Comparison of ENCODE assay signal across 8 cellular contexts in genomic region chr20:49216991-49217578, GRCh38. TPM values are rescaled to one million over a fixed set of nuclear protein-coding genes. Genes with fewer than 3 reads are reported as not detected.
DNase-seq lines count a peak whose midpoint lies in the region; ATAC-seq and TF ChIP-seq lines count a peak whose summit lies in the region.

No MANE protein-coding gene starts in this region.

- DNase-seq in CD4-positive, alpha-beta T cell, result peak; percentile 84 to 97 (median 90)
- DNase-seq in HK-2 (ENCODE audit: unreplicated experiment) (peak; percentile 98), NCI-H748 (lab: John Stamatoyannopoulos, UW; ENCODE audit: unreplicated experiment) (peak; percentile 84), colonic mucosa (peak; percentile 99), left lung (peak; percentile 93 to 95)
- peak; percentile 98 for DNase-seq in activated CD4-positive, alpha-beta T cell treated with anti-CD3 and anti-CD28 coated beads for 48 hours
- DNase-seq in stimulated activated CD4-positive, alpha-beta T cell treated with anti-CD3 and anti-CD28 coated beads, Interleukin-4, amount 100 ng/mL, for 1 hour, result peak; percentile 98

- peaks cover 24% of the 10 kb centered on the region for H3K4me1 Mint-ChIP-seq in CD4-positive, alpha-beta T cell (ENCODE audit: low read depth)

- CTCF ChIA-PET in CD4-positive, alpha-beta T cell (lab: Charles Lee), result interaction anchor here (0.6 to 4.4 kb wide), 25 partner anchors 16 to 1741 kb away, joined by 3 to 52 read pairs (median 4); partner anchors contain the start of genes CSE1L, DPM1 and MOCS3

- no peaks in the 10 kb centered on the region for H3K27me3 ChIP-seq in CD4-positive, alpha-beta T cell (ENCODE audit: control insufficient read depth, insufficient read depth, low read length)
- H3K27me3 ChIP-seq in colonic mucosa (no peaks in the 10 kb centered on the region), left lung (no peaks in the 10 kb centered on the region)

- peaks cover 24% of the 10 kb centered on the region for H3K36me3 Mint-ChIP-seq in CD4-positive, alpha-beta T cell (ENCODE audit: low read depth)

- no peaks in the 10 kb centered on the region for H3K9me3 Mint-ChIP-seq in CD4-positive, alpha-beta T cell

- ATAC-seq in CD4-positive, alpha-beta T cell (ENCODE audit: poor library complexity), result peak; percentile 38
- ATAC-seq in left lung (peak; percentile 84), GM21529 (IDR thresholded peaks at IDR 0.05; ENCODE audit: unreplicated experiment) (no peak)

- H3K27ac ChIP-seq in CD4-positive, alpha-beta T cell (ENCODE audit: low read depth, low read length), result no peak overlapping the region
- no peak overlapping the region for H3K27ac ChIP-seq in colonic mucosa
- H3K27ac ChIP-seq in left lung, result no peak overlapping the region

- H3K4me1 ChIP-seq in colonic mucosa (peaks cover 5% of the 10 kb centered on the region), left lung (peaks cover 8 to 29% of the 10 kb centered on the region in 2 donors)

- no peak overlapping the region for H3K9ac ChIP-seq in colonic mucosa (ENCODE audit: low read depth in 2 of 2, low read length in 2 of 2)

- H3K36me3 ChIP-seq in colonic mucosa (no peaks in the 10 kb centered on the region), left lung (peaks cover 0 to 9% of the 10 kb centered on the region in 2 donors)

- intact Hi-C loops in CD4-positive, alpha-beta T cell (cut with DNase I, micrococcal nuclease), result loop anchor here (1.0 to 5.0 kb wide), 4 partner anchors 84 to 1515 kb away; partner anchors contain the start of genes CSE1L (in 2 of the 2) and PARD6B (in 1 of the 2)
- intact Hi-C loops in colonic mucosa (cut with DNase I) (loop anchor here (2.0 kb wide), 1 partner anchor 84 kb away; no protein-coding TSS in a partner anchor), left lung (cut with DNase I) (loop anchor here in 1 of 2 donors (5.0 kb wide), 1 partner anchor 85 kb away; no protein-coding TSS in a partner anchor)

- POLR2A ChIA-PET in CD4-positive, alpha-beta T cell (lab: Charles Lee), result interaction anchor here (1.6 to 2.4 kb wide), 3 partner anchors 29 to 84 kb away, joined by 4 to 13 read pairs (median 7); partner anchors contain the start of gene STAU1

- H3K4me3 ChIP-seq in colonic mucosa (no peak overlapping the region), left lung (no peak overlapping the region)

- peak overlapping the region; percentile 80 for H3K27ac Mint-ChIP-seq in CD4-positive, alpha-beta T cell

- H3K9me3 ChIP-seq in CD4-positive, alpha-beta T cell (ENCODE audit: control insufficient read depth, low read length), result no peaks in the 10 kb centered on the region
- H3K9me3 ChIP-seq in colonic mucosa, result no peaks in the 10 kb centered on the region
- H3K9me3 ChIP-seq in left lung, result no peaks in the 10 kb centered on the region

- TF ChIP-seq CTCF in CD4-positive, alpha-beta T cell (IDR thresholded peaks at IDR 0.05), result peak; percentile 81
- TF ChIP-seq CTCF in colonic mucosa (IDR thresholded peaks at IDR 0.05) (peak; percentile 87), left lung (IDR thresholded peaks at IDR 0.05) (peak; percentile 81 to 93)

- peak overlapping the region; percentile 71 for H3K4me3 Mint-ChIP-seq in CD4-positive, alpha-beta T cell

- H3K27me3 Mint-ChIP-seq in CD4-positive, alpha-beta T cell, result no peaks in the 10 kb centered on the region

RNA-seq across cellular contexts. Expression of gene DDX27, which starts 2.1 kb away (rescaled TPM):
- 100 to 1,000 TPM; 116 to 126 TPM for total RNA-seq in CD4-positive, alpha-beta T cell
- total RNA-seq in colonic mucosa (10 to 100 TPM; 26.3 to 44.5 TPM), left lung (10 to 100 TPM; 21.8 to 22.2 TPM)

RNA-seq across cellular contexts. Expression of gene STAU1, which starts 29.0 kb away (rescaled TPM):
- total RNA-seq in CD4-positive, alpha-beta T cell, result 10 to 100 TPM; 61.4 to 65.8 TPM
- total RNA-seq in colonic mucosa, result 100 to 1,000 TPM in 1 of 2 donors, 10 to 100 TPM in 1; 86.6 to 106 TPM
- total RNA-seq in left lung, result 10 to 100 TPM; 68.6 to 83.0 TPM
